ENCODE assay signal across 7 cellular contexts in genomic region chr19:1859319-1859718, GRCh38. TPM values are rescaled to one million over a fixed set of nuclear protein-coding genes. Genes with fewer than 3 reads are reported as not detected.
DNase-seq lines count a peak whose midpoint lies in the region; ATAC-seq, FAIRE-seq and TF ChIP-seq lines count a peak whose summit lies in the region.
"Had no signal": no experiment of that assay in that cellular context is flagged by ENCODE, and none has a peak within 500 bp of the region (broad histone marks: within the 10 kb centered on the region; RNA-seq: fewer than 3 reads in every experiment).

No MANE protein-coding gene starts in this region.

- H3K9me3 ChIP-seq in kidney (ENCODE audit: control insufficient read depth in 1 of 2, low read length in 2 of 2) = no peaks in the 10 kb centered on the region

- no peak overlapping the region for H3K9ac ChIP-seq in kidney (ENCODE audit: low read length in 2 of 2)

- H3K36me3 ChIP-seq in kidney (ENCODE audit: control insufficient read depth in 1 of 2, insufficient read depth in 2 of 2, low read length in 2 of 2) = no peaks in the 10 kb centered on the region

- peaks cover 46% of the 10 kb centered on the region for H3K4me1 Mint-ChIP-seq in activated naive CD4-positive, alpha-beta T cell treated with anti-CD3 and anti-CD28 coated beads, Interleukin-2, amount 50 U/mL, for 24 hours
- peaks cover 27 to 39% of the 10 kb centered on the region in 2 donors for H3K4me1 Mint-ChIP-seq in effector memory CD8-positive, alpha-beta T cell (ENCODE audit: low read depth in 2 of 2)
- H3K4me1 Mint-ChIP-seq in type B pancreatic cell (ENCODE audit: unreplicated experiment) = peaks cover 12% of the 10 kb centered on the region

- no peak overlapping the region for H3K4me3 ChIP-seq in kidney (ENCODE audit: low read length in 2 of 2)

- intact Hi-C loops in kidney (cut with DNase I) = no loop called here

- no peaks in the 10 kb centered on the region for H3K9me3 Mint-ChIP-seq in activated naive CD4-positive, alpha-beta T cell treated with anti-CD3 and anti-CD28 coated beads, Interleukin-2, amount 50 U/mL, for 24 hours
- H3K9me3 Mint-ChIP-seq in effector memory CD8-positive, alpha-beta T cell = no peaks in the 10 kb centered on the region
- no peaks in the 10 kb centered on the region for H3K9me3 Mint-ChIP-seq in type B pancreatic cell

- no peak for ATAC-seq in effector memory CD8-positive, alpha-beta T cell (replicated peaks)

- FAIRE-seq in kidney (lab: Jason Lieb, UNC) = no peak

- H3K27ac ChIP-seq in kidney (ENCODE audit: low read depth in 2 of 2, low read length in 2 of 2) = no peak overlapping the region

- DNase-seq in activated naive CD4-positive, alpha-beta T cell (lab: John Stamatoyannopoulos, UW) = no peak
- no peak for DNase-seq in effector memory CD8-positive, alpha-beta T cell
- no peak for DNase-seq in type B pancreatic cell (ENCODE audit: extremely low spot score, unreplicated experiment)
- no peak for DNase-seq in kidney
- DNase-seq in activated effector memory CD4-positive, alpha-beta T cell treated with anti-CD3 and anti-CD28 coated beads, Interleukin-2, amount 50 U/mL, for 16 hours = no peak
- DNase-seq: NCI-H1092 treated with DMSO at 0.1 percent for 48 hours had no signal

- no peak for TF ChIP-seq CTCF in type B pancreatic cell (conservative IDR thresholded peaks at IDR 0.05)
- TF ChIP-seq CTCF in kidney (IDR thresholded peaks at IDR 0.05; ENCODE audit: borderline replicate concordance, extremely low read depth, insufficient read depth) = no peak

- peaks cover 16 to 38% of the 10 kb centered on the region in 2 donors for H3K4me1 ChIP-seq in kidney (ENCODE audit: control insufficient read depth in 1 of 2, insufficient read depth in 1 of 2, low read depth in 1 of 2, low read length in 2 of 2)

- peak overlapping the region; percentile 18 for H3K27ac Mint-ChIP-seq in activated naive CD4-positive, alpha-beta T cell treated with anti-CD3 and anti-CD28 coated beads, Interleukin-2, amount 50 U/mL, for 24 hours
- H3K27ac Mint-ChIP-seq in effector memory CD8-positive, alpha-beta T cell = peak overlapping the region; percentile 71 to 98
- H3K27ac Mint-ChIP-seq in type B pancreatic cell = peak overlapping the region; percentile 89

- H3K36me3 Mint-ChIP-seq in activated naive CD4-positive, alpha-beta T cell treated with anti-CD3 and anti-CD28 coated beads, Interleukin-2, amount 50 U/mL, for 24 hours = no peaks in the 10 kb centered on the region
- peaks cover 65% of the 10 kb centered on the region for H3K36me3 Mint-ChIP-seq in effector memory CD8-positive, alpha-beta T cell (ENCODE audit: insufficient read depth)
- H3K36me3 Mint-ChIP-seq in type B pancreatic cell = no peaks in the 10 kb centered on the region

- H3K4me3 Mint-ChIP-seq in activated naive CD4-positive, alpha-beta T cell treated with anti-CD3 and anti-CD28 coated beads, Interleukin-2, amount 50 U/mL, for 24 hours = peak overlapping the region; percentile 68
- H3K4me3 Mint-ChIP-seq in effector memory CD8-positive, alpha-beta T cell = peak overlapping the region; percentile 37 to 42
- H3K4me3 Mint-ChIP-seq in type B pancreatic cell = peak overlapping the region; percentile 82

- no peaks in the 10 kb centered on the region for H3K27me3 Mint-ChIP-seq in activated naive CD4-positive, alpha-beta T cell treated with anti-CD3 and anti-CD28 coated beads, Interleukin-2, amount 50 U/mL, for 24 hours
- H3K27me3 Mint-ChIP-seq in effector memory CD8-positive, alpha-beta T cell = no peaks in the 10 kb centered on the region
- peaks cover 15% of the 10 kb centered on the region for H3K27me3 Mint-ChIP-seq in type B pancreatic cell

RNA-seq across cellular contexts. Expression of gene KLF16, which starts 4.1 kb away (rescaled TPM):
- total RNA-seq in type B pancreatic cell (ENCODE audit: low replicate concordance) = 17.9 and 18.1 TPM in 2 replicates
- 22.2 TPM for total RNA-seq in kidney
- 10.4 TPM for polyA plus RNA-seq in kidney (ENCODE audit: insufficient read depth, low read depth, low replicate concordance)

RNA-seq across cellular contexts. Expression of gene REXO1, which starts 11.0 kb away (rescaled TPM):
- 36.4 and 37.9 TPM in 2 replicates for total RNA-seq in type B pancreatic cell (ENCODE audit: low replicate concordance)
- total RNA-seq in kidney = 36.8 TPM
- polyA plus RNA-seq in kidney (ENCODE audit: insufficient read depth, low read depth, low replicate concordance) = 12.1 TPM

RNA-seq across cellular contexts. Expression of gene ABHD17A, which starts 26.0 kb away (rescaled TPM):
- total RNA-seq in type B pancreatic cell (ENCODE audit: low replicate concordance) = 60.4 and 62.0 TPM in 2 replicates
- 63.8 TPM for total RNA-seq in kidney
- polyA plus RNA-seq in kidney (ENCODE audit: insufficient read depth, low read depth, low replicate concordance) = 65.1 TPM

RNA-seq across cellular contexts. Expression of gene ADAT3, which starts 45.9 kb away (rescaled TPM):
- total RNA-seq in type B pancreatic cell (ENCODE audit: low replicate concordance) = 12.1 and 13.9 TPM in 2 replicates
- 10.3 TPM for total RNA-seq in kidney
- polyA plus RNA-seq in kidney (ENCODE audit: insufficient read depth, low read depth, low replicate concordance) = 6.1 TPM

RNA-seq across cellular contexts. Expression of gene SCAMP4, which starts 45.9 kb away (rescaled TPM):
- total RNA-seq in type B pancreatic cell (ENCODE audit: low replicate concordance) (76.9 and 90.6 TPM in 2 replicates), kidney (90.1 TPM)
- polyA plus RNA-seq in kidney (ENCODE audit: insufficient read depth, low read depth, low replicate concordance) = 49.5 TPM

Comparison
In these comparisons a context has a peak if more than half of its experiments do, and no peak if none do; other contexts are left out.
1. H3K27ac Mint-ChIP-seq: peak in every context shown above with its lines; median percentile 89 in type B pancreatic cell; 84 in effector memory CD8-positive, alpha-beta T cell; 18 in activated naive CD4-positive, alpha-beta T cell treated with anti-CD3 and anti-CD28 coated beads, Interleukin-2, amount 50 U/mL, for 24 hours.